37 cellular contexts compared by ENCODE assay signal in genomic region chr7:145691377-145691914, GRCh38.
"Had no signal": no experiment of that assay in that cellular context is flagged by ENCODE, and none has a peak within 500 bp of the region (broad histone marks: within the 10 kb centered on the region; RNA-seq: fewer than 3 reads in every experiment).

No MANE protein-coding gene starts in this region.

- H3K27me3 ChIP-seq: adrenal gland, body of pancreas, brain microvascular endothelial cell, breast epithelium had no signal

- H3K36me3 ChIP-seq: adrenal gland, brain microvascular endothelial cell, breast epithelium had no signal

- H3K4me1 ChIP-seq: adrenal gland, body of pancreas, breast epithelium had no signal

- H3K4me3 Mint-ChIP-seq: activated B cell treated with CpG ODN at 0.5 μM for 24 hours; activated CD4-positive, alpha-beta memory T cell treated with anti-CD3 and anti-CD28 coated beads for 36 hours; activated CD4-positive, alpha-beta T cell treated with anti-CD3 and anti-CD28 coated beads, Interleukin-2, amount 10 ng/mL, durations not matched to agents 24 days and 14 days; activated CD8-positive, alpha-beta T cell treated with anti-CD3 and anti-CD28 coated beads for 36 hours; activated naive CD4-positive, alpha-beta T cell treated with anti-CD3 and anti-CD28 coated beads for 36 hours; activated naive CD8-positive, alpha-beta T cell treated with anti-CD3 and anti-CD28 coated beads for 36 hours; activated T-cell treated with anti-CD3 and anti-CD28 coated beads, Interleukin-2, amount 50 U/mL, for 4 hours; activated T-cell treated with anti-CD3 and anti-CD28 coated beads, Interleukin-2, amount 50 U/mL, for 72 hours; activated T-helper 1 cell treated with anti-CD3 and anti-CD28 coated beads, Interleukin-12 subunit alpha, Interleukin-12 subunit beta, Interleukin-2, Interleukin-4 antibody, amounts not matched to agents 30 ng/mL and 10 ng/mL and 1 ng/mL, durations not matched to agents 14 hours and 24 hours and 36 hours; activated T-helper 17 cell treated with anti-CD3 and anti-CD28 coated beads, Interleukin-2, amount 50 U/mL, for 72 hours; central memory CD8-positive, alpha-beta T cell; T-helper 1 cell treated with Interleukin-12 subunit alpha and Interleukin-12 subunit beta and Interleukin-4 antibody, amounts not matched to agents 30 μg/mL and 1 μg/mL, for 36 hours; T-helper 2 cell treated with Interferon-gamma antibody and Interleukin-4, amounts not matched to agents 5 μg/mL and 100 μg/mL, for 36 hours had no signal

- H3K4me1 Mint-ChIP-seq: activated B cell treated with CpG ODN at 0.5 μM for 24 hours; activated CD4-positive, alpha-beta T cell treated with anti-CD3 and anti-CD28 coated beads, Interleukin-2, amount 10 ng/mL, durations not matched to agents 24 days and 14 days; activated naive CD8-positive, alpha-beta T cell treated with anti-CD3 and anti-CD28 coated beads for 36 hours; activated T-helper 17 cell treated with anti-CD3 and anti-CD28 coated beads, Interleukin-2, amount 50 U/mL, for 72 hours; central memory CD8-positive, alpha-beta T cell had no signal

- H3K27ac ChIP-seq: adrenal gland, body of pancreas, brain microvascular endothelial cell, breast epithelium, VCaP had no signal

- DNase-seq: activated B cell treated with CpG ODN at 0.5 μM for 24 hours; activated CD4-positive, alpha-beta memory T cell treated with anti-CD3 and anti-CD28 coated beads for 36 hours; activated CD4-positive, alpha-beta T cell treated with anti-CD3 and anti-CD28 coated beads for 4 hours; activated CD4-positive, alpha-beta T cell treated with anti-CD3 and anti-CD28 coated beads, Interleukin-2, amount 10 ng/mL, durations not matched to agents 24 days and 14 days; activated CD4-positive, alpha-beta T cell treated with anti-CD3 and anti-CD28 coated beads, Interleukin-2, amount 50 U/mL, for 1 hour; activated CD4-positive, alpha-beta T cell treated with anti-CD3 and anti-CD28 coated beads, Interleukin-2, amount 50 U/mL, for 4 hours; activated CD4-positive, CD25-positive, alpha-beta regulatory T cell treated with anti-CD3 and anti-CD28 coated beads, Interleukin-2, amount 50 U/mL, for 72 hours; activated CD8-positive, alpha-beta memory T cell treated with anti-CD3 and anti-CD28 coated beads, Interleukin-2, amount 50 U/mL, for 4 hours; activated CD8-positive, alpha-beta T cell treated with anti-CD3 and anti-CD28 coated beads for 36 hours; activated effector memory CD4-positive, alpha-beta T cell treated with anti-CD3 and anti-CD28 coated beads, Interleukin-2, amount 50 U/mL, for 16 hours; activated gamma-delta T cell treated with Interleukin-2 at 50 U/mL for 16 hours; activated naive CD4-positive, alpha-beta T cell; activated naive CD4-positive, alpha-beta T cell treated with anti-CD3 and anti-CD28 coated beads for 36 hours; activated naive CD4-positive, alpha-beta T cell treated with anti-CD3 and anti-CD28 coated beads, Interleukin-2, amount 50 U/mL, for 16 hours; activated naive CD8-positive, alpha-beta T cell treated with anti-CD3 and anti-CD28 coated beads for 36 hours; activated T-cell treated with anti-CD3 and anti-CD28 coated beads for 4 hours; activated T-cell treated with anti-CD3 and anti-CD28 coated beads, Interleukin-2, amount 50 U/mL, for 1 hour; activated T-cell treated with anti-CD3 and anti-CD28 coated beads, Interleukin-2, amount 50 U/mL, for 4 hours; activated T-cell treated with anti-CD3 and anti-CD28 coated beads, Interleukin-2, amount 50 U/mL, for 72 hours; adrenal gland; amniotic stem cell; aorta; body of pancreas; brain microvascular endothelial cell; caudate nucleus; SW 1271; T-helper 1 cell; T-helper 2 cell; T-helper 9 cell had no signal

- H3K27ac Mint-ChIP-seq: activated B cell treated with CpG ODN at 0.5 μM for 24 hours; activated CD4-positive, alpha-beta memory T cell treated with anti-CD3 and anti-CD28 coated beads for 36 hours; activated CD4-positive, alpha-beta T cell treated with anti-CD3 and anti-CD28 coated beads, Interleukin-2, amount 10 ng/mL, durations not matched to agents 24 days and 14 days; activated CD8-positive, alpha-beta T cell treated with anti-CD3 and anti-CD28 coated beads for 36 hours; activated naive CD4-positive, alpha-beta T cell treated with anti-CD3 and anti-CD28 coated beads for 36 hours; activated naive CD4-positive, alpha-beta T cell treated with anti-CD3 and anti-CD28 coated beads, Interleukin-2, amount 50 U/mL, for 72 hours; activated naive CD8-positive, alpha-beta T cell treated with anti-CD3 and anti-CD28 coated beads for 36 hours; activated T-cell treated with anti-CD3 and anti-CD28 coated beads, Interleukin-2, amount 50 U/mL, for 72 hours; activated T-helper 1 cell treated with anti-CD3 and anti-CD28 coated beads, Interleukin-12 subunit alpha, Interleukin-12 subunit beta, Interleukin-2, Interleukin-4 antibody, amounts not matched to agents 30 ng/mL and 10 ng/mL and 1 ng/mL, durations not matched to agents 14 hours and 24 hours and 36 hours; activated T-helper 17 cell treated with anti-CD3 and anti-CD28 coated beads, Interleukin-2, amount 50 U/mL, for 72 hours; T-helper 1 cell treated with Interleukin-12 subunit alpha and Interleukin-12 subunit beta and Interleukin-4 antibody, amounts not matched to agents 30 μg/mL and 1 μg/mL, for 36 hours; T-helper 2 cell treated with Interferon-gamma antibody and Interleukin-4, amounts not matched to agents 5 μg/mL and 100 μg/mL, for 36 hours had no signal

- H3K27me3 Mint-ChIP-seq: activated B cell treated with CpG ODN at 0.5 μM for 24 hours; activated CD4-positive, alpha-beta memory T cell treated with anti-CD3 and anti-CD28 coated beads for 36 hours; activated CD4-positive, alpha-beta T cell treated with anti-CD3 and anti-CD28 coated beads, Interleukin-2, amount 10 ng/mL, durations not matched to agents 24 days and 14 days; activated CD8-positive, alpha-beta T cell treated with anti-CD3 and anti-CD28 coated beads for 36 hours; activated naive CD8-positive, alpha-beta T cell treated with anti-CD3 and anti-CD28 coated beads for 36 hours; activated T-helper 17 cell treated with anti-CD3 and anti-CD28 coated beads, Interleukin-2, amount 50 U/mL, for 72 hours; central memory CD8-positive, alpha-beta T cell had no signal

- H3K9me3 ChIP-seq: adrenal gland, body of pancreas had no signal

- H3K4me3 ChIP-seq: adrenal gland, body of pancreas, breast epithelium had no signal

- ATAC-seq: activated CD8-positive, alpha-beta T cell treated with anti-CD3 and anti-CD28 coated beads for 36 hours; activated naive CD4-positive, alpha-beta T cell treated with anti-CD3 and anti-CD28 coated beads, Interleukin-2, amount 50 U/mL, for 72 hours; activated T-cell treated with anti-CD3 and anti-CD28 coated beads, Interleukin-2, amount 50 U/mL, for 4 hours; activated T-cell treated with anti-CD3 and anti-CD28 coated beads, Interleukin-2, amount 50 U/mL, for 72 hours; activated T-helper 17 cell treated with anti-CD3 and anti-CD28 coated beads, Interleukin-2, amount 50 U/mL, for 72 hours; body of pancreas had no signal
